ENCODE assay signal across 12 cellular contexts in genomic region chr9:13450723-13451122, GRCh38.
DNase-seq lines count a peak whose midpoint lies in the region; ATAC-seq and TF ChIP-seq lines count a peak whose summit lies in the region.
"Had no signal": no experiment of that assay in that cellular context is flagged by ENCODE, and none has a peak within 500 bp of the region (broad histone marks: within the 10 kb centered on the region; RNA-seq: fewer than 3 reads in every experiment).

No MANE protein-coding gene starts in this region.

- no peaks in the 10 kb centered on the region for H3K9me3 Mint-ChIP-seq in activated T-helper 2 cell treated with anti-CD3 and anti-CD28 coated beads, Interferon-gamma antibody, Interleukin-2, Interleukin-4, amounts not matched to agents 10 μg/mL and 5 μg/mL and 100 μg/mL, durations not matched to agents 14 hours and 24 hours and 36 hours
- H3K9me3 Mint-ChIP-seq: activated CD4-positive, alpha-beta T cell treated with anti-CD3 and anti-CD28 coated beads, Interleukin-2, amount 10 ng/mL, durations not matched to agents 24 days and 14 days had no signal

- H3K36me3 ChIP-seq in uterus = no peaks in the 10 kb centered on the region

- H3K27ac Mint-ChIP-seq in activated T-helper 2 cell treated with anti-CD3 and anti-CD28 coated beads, Interferon-gamma antibody, Interleukin-2, Interleukin-4, amounts not matched to agents 10 μg/mL and 5 μg/mL and 100 μg/mL, durations not matched to agents 14 hours and 24 hours and 36 hours = no peak overlapping the region
- H3K27ac Mint-ChIP-seq: activated CD4-positive, alpha-beta T cell treated with anti-CD3 and anti-CD28 coated beads, Interleukin-2, amount 10 ng/mL, durations not matched to agents 24 days and 14 days had no signal

- H3K27ac ChIP-seq in uterus = no peak overlapping the region

- no peaks in the 10 kb centered on the region for H3K27me3 Mint-ChIP-seq in activated T-helper 2 cell treated with anti-CD3 and anti-CD28 coated beads, Interferon-gamma antibody, Interleukin-2, Interleukin-4, amounts not matched to agents 10 μg/mL and 5 μg/mL and 100 μg/mL, durations not matched to agents 14 hours and 24 hours and 36 hours (ENCODE audit: low read depth)
- H3K27me3 Mint-ChIP-seq: activated CD4-positive, alpha-beta T cell treated with anti-CD3 and anti-CD28 coated beads, Interleukin-2, amount 10 ng/mL, durations not matched to agents 24 days and 14 days had no signal

- ATAC-seq in HG02884 (IDR thresholded peaks at IDR 0.05; ENCODE audit: unreplicated experiment) (peak; percentile 43), GM21737 (IDR thresholded peaks at IDR 0.05; ENCODE audit: unreplicated experiment) (no peak)

- H3K36me3 Mint-ChIP-seq in activated T-helper 2 cell treated with anti-CD3 and anti-CD28 coated beads, Interferon-gamma antibody, Interleukin-2, Interleukin-4, amounts not matched to agents 10 μg/mL and 5 μg/mL and 100 μg/mL, durations not matched to agents 14 hours and 24 hours and 36 hours (ENCODE audit: low read depth) = no peaks in the 10 kb centered on the region

- H3K4me1 ChIP-seq in uterus = no peaks in the 10 kb centered on the region

- no peak for TF ChIP-seq POLR2A in uterus (IDR thresholded peaks at IDR 0.05)

- intact Hi-C loops in activated T-helper 2 cell treated with anti-CD3 and anti-CD28 coated beads, Interferon-gamma antibody, Interleukin-2, Interleukin-4, amounts not matched to agents 10 μg/mL and 5 μg/mL and 100 μg/mL, durations not matched to agents 14 hours and 24 hours and 36 hours (cut with micrococcal nuclease) = no loop called here
- intact Hi-C loops in uterus (cut with DNase I; ENCODE audit: low total_unique reads) = no loop called here

- H3K27me3 ChIP-seq in uterus = no peaks in the 10 kb centered on the region

- no peak overlapping the region for H3K4me3 Mint-ChIP-seq in activated T-helper 2 cell treated with anti-CD3 and anti-CD28 coated beads, Interferon-gamma antibody, Interleukin-2, Interleukin-4, amounts not matched to agents 10 μg/mL and 5 μg/mL and 100 μg/mL, durations not matched to agents 14 hours and 24 hours and 36 hours (ENCODE audit: low read depth)
- H3K4me3 Mint-ChIP-seq: activated CD4-positive, alpha-beta T cell treated with anti-CD3 and anti-CD28 coated beads, Interleukin-2, amount 10 ng/mL, durations not matched to agents 24 days and 14 days had no signal

- H3K9me3 ChIP-seq in uterus = no peaks in the 10 kb centered on the region

- no peaks in the 10 kb centered on the region for H3K4me1 Mint-ChIP-seq in activated T-helper 2 cell treated with anti-CD3 and anti-CD28 coated beads, Interferon-gamma antibody, Interleukin-2, Interleukin-4, amounts not matched to agents 10 μg/mL and 5 μg/mL and 100 μg/mL, durations not matched to agents 14 hours and 24 hours and 36 hours (ENCODE audit: low read depth)
- H3K4me1 Mint-ChIP-seq: activated CD4-positive, alpha-beta T cell treated with anti-CD3 and anti-CD28 coated beads, Interleukin-2, amount 10 ng/mL, durations not matched to agents 24 days and 14 days had no signal

- TF ChIP-seq CTCF in uterus (IDR thresholded peaks at IDR 0.05) = no peak

- no peak overlapping the region for H3K4me3 ChIP-seq in uterus

- DNase-seq in NCI-H345 (lab: John Stamatoyannopoulos, UW) (peak; percentile 40), NCI-H345 treated with DMSO at 0.1 percent for 48 hours (lab: John Stamatoyannopoulos, UW; ENCODE audit: unreplicated experiment) (no peak), NCI-H69 (lab: John Stamatoyannopoulos, UW) (peak; percentile 83), renal cortical epithelial cell (ENCODE audit: low read depth) (peak; percentile 57), uterus (no peak)
- no peak for DNase-seq in activated T-helper 2 cell treated with anti-CD3 and anti-CD28 coated beads, Interferon-gamma antibody, Interleukin-2, Interleukin-4, amounts not matched to agents 10 μg/mL and 5 μg/mL and 100 μg/mL, durations not matched to agents 14 hours and 24 hours and 36 hours (ENCODE audit: low spot score)
- DNase-seq: activated CD4-positive, alpha-beta T cell treated with anti-CD3 and anti-CD28 coated beads, Interleukin-2, amount 10 ng/mL, durations not matched to agents 24 days and 14 days; left cardiac atrium; NCI-H1048; T-helper 1 cell had no signal

Comparison
In these comparisons a context has a peak if more than half of its experiments do, and no peak if none do; other contexts are left out.
1. DNase-seq: peak in NCI-H345 (single experiment), NCI-H69 (single experiment) and renal cortical epithelial cell (single experiment); none in NCI-H345 treated with DMSO at 0.1 percent for 48 hours (single experiment), activated T-helper 2 cell treated with anti-CD3 and anti-CD28 coated beads, Interferon-gamma antibody, Interleukin-2, Interleukin-4, amounts not matched to agents 10 μg/mL and 5 μg/mL and 100 μg/mL, durations not matched to agents 14 hours and 24 hours and 36 hours (single experiment) and uterus (0 of 2).